In genomic region chr12:92337128-92337527, GRCh38 we compare ENCODE assay signal across 28 cellular contexts.
DNase-seq lines count a peak whose midpoint lies in the region; ATAC-seq and TF ChIP-seq lines count a peak whose summit lies in the region.
"Had no signal": no experiment of that assay in that cellular context is flagged by ENCODE, and none has a peak within 500 bp of the region (broad histone marks: within the 10 kb centered on the region; RNA-seq: fewer than 3 reads in every experiment).

No MANE protein-coding gene starts in this region.

- no peaks in the 10 kb centered on the region for H4K20me1 ChIP-seq in GM23338 (replicated peaks; ENCODE audit: insufficient read depth)
- H4K20me1 ChIP-seq: BLaER1 had no signal

- no peak overlapping the region for H2BK5ac ChIP-seq in trophoblast cell (ENCODE audit: low read depth, low read length, poor library complexity)

- no peak for TF ChIP-seq CTCF in GM23338 (conservative IDR thresholded peaks at IDR 0.05; ENCODE audit: low read depth in 2 of 2)
- no peak for TF ChIP-seq CTCF in tibial nerve (IDR thresholded peaks at IDR 0.05)
- no peak for TF ChIP-seq CTCF in upper lobe of left lung (IDR thresholded peaks at IDR 0.05)
- no peak for TF ChIP-seq CTCF in RWPE1 (conservative IDR thresholded peaks at IDR 0.05; ENCODE audit: low read depth)

- H3K79me2 ChIP-seq in GM23338 (replicated peaks; ENCODE audit: insufficient read depth) (no peaks in the 10 kb centered on the region), trophoblast cell (ENCODE audit: control insufficient read depth, insufficient read depth, low read length, poor library complexity) (no peaks in the 10 kb centered on the region)
- H3K79me2 ChIP-seq: hepatocyte had no signal

- WGBS in trophoblast cell (ENCODE audit: extremely low coverage, insufficient coverage, insufficient read length), result no CpG with 5 or more reads among the region's 4 CpGs
- WGBS in tibial nerve, 2 donors, result 90 to 95% methylated on average over 4 of the region's 4 CpGs
- WGBS in upper lobe of left lung, 2 donors, result 70 to 82% methylated on average over 4 of the region's 4 CpGs

- H3K4me1 Mint-ChIP-seq in GM23338, result peaks cover 5% of the 10 kb centered on the region; the same call in 2 of the 3 replicates

- H3K36me3 ChIP-seq in GM23338 (ENCODE audit: insufficient read depth) (no peaks in the 10 kb centered on the region), trophoblast cell (ENCODE audit: control insufficient read depth in 1 of 2, insufficient read depth in 2 of 2, low read length in 2 of 2) (no peaks in the 10 kb centered on the region), tibial nerve (no peaks in the 10 kb centered on the region), upper lobe of left lung (no peaks in the 10 kb centered on the region)
- H3K36me3 ChIP-seq: BLaER1, esophagus squamous epithelium, lower lobe of right lung had no signal

- H2AK5ac ChIP-seq in trophoblast cell (ENCODE audit: low read length), result no peak overlapping the region

- H3K9ac ChIP-seq in trophoblast cell (ENCODE audit: low read length), result no peak overlapping the region
- H3K9ac ChIP-seq: BLaER1 had no signal

- H3K14ac ChIP-seq in trophoblast cell (ENCODE audit: low read length), result no peak overlapping the region

- no peaks in the 10 kb centered on the region for H3K36me3 Mint-ChIP-seq in GM23338 (ENCODE audit: low read depth)
- H3K36me3 Mint-ChIP-seq: natural killer cell treated with Interleukin-12 subunit alpha and Interleukin-12 subunit beta and Interleukin-15 and Interleukin-18, amount 100 ng/mL, for 72 hours; stimulated activated effector memory CD8-positive, alpha-beta T cell treated with anti-CD3 and anti-CD28 coated beads, Interleukin-12 subunit alpha, Interleukin-12 subunit beta, amount 100 ng/mL, for 72 hours had no signal

- H3K27ac ChIP-seq in GM23338 (ENCODE audit: low read depth) (no peak overlapping the region), trophoblast cell (ENCODE audit: low read depth, low read length) (no peak overlapping the region), tibial nerve (peak overlapping the region in 1 of 4 donors; percentile 25), upper lobe of left lung (no peak overlapping the region), RWPE1 (no peak overlapping the region), substantia nigra (ENCODE audit: low read depth, low read length, poor library complexity, severe bottlenecking) (no peak overlapping the region)
- H3K27ac ChIP-seq: BLaER1, body of pancreas, dorsolateral prefrontal cortex, esophagus squamous epithelium, hepatocyte, lower lobe of right lung had no signal

- peak overlapping the region; percentile 22 for H2BK12ac ChIP-seq in trophoblast cell (ENCODE audit: low read length)

- peaks cover 8% of the 10 kb centered on the region for H3K9me2 ChIP-seq in GM23338 (ENCODE audit: insufficient read depth)

- H3K4me1 ChIP-seq in GM23338 (ENCODE audit: insufficient read depth) (peaks cover 5% of the 10 kb centered on the region; the same call in 1 of the 2 replicates), trophoblast cell (ENCODE audit: control insufficient read depth in 1 of 2, insufficient read depth in 2 of 2, low read length in 2 of 2) (peaks cover 12 to 15% of the 10 kb centered on the region in 2 experiments), tibial nerve (peaks cover 0 to 13% (median 0%) of the 10 kb centered on the region in 4 donors), upper lobe of left lung (peaks cover 0 to 12% (median 3%) of the 10 kb centered on the region in 4 donors)
- H3K4me1 ChIP-seq: body of pancreas had no signal

- H3K27me3 Mint-ChIP-seq in GM23338 (ENCODE audit: insufficient read depth, low read depth, poor library complexity), result peaks cover 3% of the 10 kb centered on the region
- H3K27me3 Mint-ChIP-seq: activated CD4-positive, alpha-beta memory T cell treated with anti-CD3 and anti-CD28 coated beads, Interleukin-2, amount 10 ng/mL, durations not matched to agents 7 days and 5 days had no signal

- H3K23ac ChIP-seq in trophoblast cell (ENCODE audit: low read length), result no peak overlapping the region

- H3K9me3 ChIP-seq in trophoblast cell (ENCODE audit: insufficient read depth, low read depth, low read length) (peaks cover 3% of the 10 kb centered on the region), tibial nerve (no peaks in the 10 kb centered on the region), upper lobe of left lung (no peaks in the 10 kb centered on the region)
- H3K9me3 ChIP-seq: BLaER1, body of pancreas, esophagus squamous epithelium, lower lobe of right lung had no signal

- no peak overlapping the region for H4K12ac ChIP-seq in trophoblast cell (ENCODE audit: low read depth, low read length)

- no peak overlapping the region for H3K4me3 ChIP-seq in GM23338
- H3K4me3 ChIP-seq in trophoblast cell (ENCODE audit: low read depth, low read length), result no peak overlapping the region
- H3K4me3 ChIP-seq in tibial nerve, result no peak overlapping the region
- no peak overlapping the region for H3K4me3 ChIP-seq in upper lobe of left lung
- H3K4me3 ChIP-seq: BLaER1, body of pancreas, dorsolateral prefrontal cortex, esophagus squamous epithelium, hepatocyte, lower lobe of right lung had no signal

- peaks cover 8% of the 10 kb centered on the region for H3K79me1 ChIP-seq in trophoblast cell (ENCODE audit: low read length)

- no peak overlapping the region for H4K8ac ChIP-seq in trophoblast cell (ENCODE audit: low read depth, low read length)

- H3K27ac Mint-ChIP-seq in GM23338, result peak overlapping the region; percentile 76
- H3K27ac Mint-ChIP-seq: activated CD4-positive, alpha-beta memory T cell treated with anti-CD3 and anti-CD28 coated beads, Interleukin-2, amount 10 ng/mL, durations not matched to agents 7 days and 5 days; activated T-helper 1 cell treated with anti-CD3 and anti-CD28 coated beads, Interleukin-12 subunit alpha, Interleukin-12 subunit beta, Interleukin-2, Interleukin-4 antibody, amounts not matched to agents 30 ng/mL and 10 ng/mL and 1 ng/mL, durations not matched to agents 14 hours and 24 hours and 36 hours; natural killer cell treated with Interleukin-12 subunit alpha and Interleukin-12 subunit beta and Interleukin-15 and Interleukin-18, amount 100 ng/mL, for 72 hours; stimulated activated effector memory CD8-positive, alpha-beta T cell treated with anti-CD3 and anti-CD28 coated beads, Interleukin-12 subunit alpha, Interleukin-12 subunit beta, amount 100 ng/mL, for 72 hours had no signal

- no peak overlapping the region for H4K91ac ChIP-seq in trophoblast cell (ENCODE audit: low read depth, low read length)

- DNase-seq in GM23338 (ENCODE audit: low spot score) (no peak), NCI-H2029 treated with DMSO at 0.1 percent for 48 hours (lab: John Stamatoyannopoulos, UW) (peak; percentile 33), amniotic epithelial cell (ENCODE audit: low read depth) (peak; percentile 8), trophoblast cell (no peak), tibial nerve (ENCODE audit: low spot score in 2 of 2) (no peak), upper lobe of left lung (no peak), RWPE1 (ENCODE audit: low spot score) (no peak), substantia nigra (lab: John Stamatoyannopoulos, UW) (no peak)
- DNase-seq: activated CD4-positive, alpha-beta memory T cell treated with anti-CD3 and anti-CD28 coated beads, Interleukin-2, amount 10 ng/mL, durations not matched to agents 7 days and 5 days; activated CD8-positive, alpha-beta memory T cell treated with anti-CD3 and anti-CD28 coated beads, Interleukin-2, amount 50 U/mL, for 4 hours; activated naive CD4-positive, alpha-beta T cell treated with Interleukin-2 at 50 U/mL for 16 hours; body of pancreas; DMS79; dorsolateral prefrontal cortex; esophagus squamous epithelium; GDM1; lower lobe of right lung; NCI-H2171 treated with DMSO at 0.1 percent for 48 hours; NCI-H524; occipital lobe; SHP77 treated with DMSO at 0.1 percent for 48 hours; stimulated activated CD4-positive, alpha-beta T cell treated with anti-CD3 and anti-CD28 coated beads, Interleukin-15, amount 100 ng/mL, for 24 hours had no signal

- ATAC-seq in GM23338, result no peak
- ATAC-seq in upper lobe of left lung (ENCODE audit: low FRiP score in 2 of 2), result no peak
- ATAC-seq: body of pancreas; lower lobe of right lung; natural killer cell treated with Interleukin-12 subunit alpha and Interleukin-12 subunit beta and Interleukin-15 and Interleukin-18, amount 100 ng/mL, for 72 hours; Panc1; stimulated activated effector memory CD8-positive, alpha-beta T cell treated with anti-CD3 and anti-CD28 coated beads, Interleukin-12 subunit alpha, Interleukin-12 subunit beta, amount 100 ng/mL, for 72 hours had no signal

- H3K4ac ChIP-seq in trophoblast cell (ENCODE audit: low read depth, low read length), result no peak overlapping the region

- H3K27me3 ChIP-seq in GM23338 (ENCODE audit: insufficient read depth) (no peaks in the 10 kb centered on the region), trophoblast cell (ENCODE audit: insufficient read depth, low read length) (no peaks in the 10 kb centered on the region), tibial nerve (no peaks in the 10 kb centered on the region), upper lobe of left lung (no peaks in the 10 kb centered on the region)
- H3K27me3 ChIP-seq: BLaER1, body of pancreas, dorsolateral prefrontal cortex, esophagus squamous epithelium, hepatocyte had no signal

- POLR2A ChIA-PET in RWPE1 (lab: Yijun Ruan, JAX; ENCODE audit: low non-redundant PET), result no interaction called here

- no peak for TF ChIP-seq POLR2A in tibial nerve (IDR thresholded peaks at IDR 0.05)
- TF ChIP-seq POLR2A in upper lobe of left lung (IDR thresholded peaks at IDR 0.05), result no peak

- CTCF ChIA-PET in RWPE1 (lab: Yijun Ruan, JAX), result interaction anchor here (0.6 kb wide), 1 partner anchor 310 kb away, joined by 8 read pairs; no protein-coding TSS in a partner anchor

- H3K4me2 ChIP-seq in GM23338 (no peak overlapping the region), trophoblast cell (ENCODE audit: low read length) (no peak overlapping the region)
- H3K4me2 ChIP-seq: BLaER1, hepatocyte had no signal

- H3F3A ChIP-seq in GM23338 (replicated peaks; ENCODE audit: low read depth), result no peaks in the 10 kb centered on the region

- H3K18ac ChIP-seq in trophoblast cell (ENCODE audit: low read length), result no peak overlapping the region

- H2AFZ ChIP-seq in GM23338, result peak overlapping the region; percentile 30; the same call in 1 of the 2 replicates
- H2AFZ ChIP-seq in trophoblast cell (ENCODE audit: insufficient read depth, low read length, poor library complexity), result no peak overlapping the region
- H2AFZ ChIP-seq: hepatocyte had no signal

- no peak overlapping the region for H2BK120ac ChIP-seq in trophoblast cell (ENCODE audit: insufficient read depth, low read length, poor library complexity)

- H3K4me3 Mint-ChIP-seq in GM23338, result no peak overlapping the region
- H3K4me3 Mint-ChIP-seq: activated CD4-positive, alpha-beta memory T cell treated with anti-CD3 and anti-CD28 coated beads, Interleukin-2, amount 10 ng/mL, durations not matched to agents 7 days and 5 days; activated T-helper 1 cell treated with anti-CD3 and anti-CD28 coated beads, Interleukin-12 subunit alpha, Interleukin-12 subunit beta, Interleukin-2, Interleukin-4 antibody, amounts not matched to agents 30 ng/mL and 10 ng/mL and 1 ng/mL, durations not matched to agents 14 hours and 24 hours and 36 hours; natural killer cell treated with Interleukin-12 subunit alpha and Interleukin-12 subunit beta and Interleukin-15 and Interleukin-18, amount 100 ng/mL, for 72 hours; stimulated activated effector memory CD8-positive, alpha-beta T cell treated with anti-CD3 and anti-CD28 coated beads, Interleukin-12 subunit alpha, Interleukin-12 subunit beta, amount 100 ng/mL, for 72 hours had no signal

- no peak for TF ChIP-seq EP300 in tibial nerve (IDR thresholded peaks at IDR 0.05)
- no peak for TF ChIP-seq EP300 in upper lobe of left lung (IDR thresholded peaks at IDR 0.05)

- H3K9me3 Mint-ChIP-seq in GM23338, result no peaks in the 10 kb centered on the region
- H3K9me3 Mint-ChIP-seq: activated T-helper 1 cell treated with anti-CD3 and anti-CD28 coated beads, Interleukin-12 subunit alpha, Interleukin-12 subunit beta, Interleukin-2, Interleukin-4 antibody, amounts not matched to agents 30 ng/mL and 10 ng/mL and 1 ng/mL, durations not matched to agents 14 hours and 24 hours and 36 hours; natural killer cell treated with Interleukin-12 subunit alpha and Interleukin-12 subunit beta and Interleukin-15 and Interleukin-18, amount 100 ng/mL, for 72 hours; stimulated activated effector memory CD8-positive, alpha-beta T cell treated with anti-CD3 and anti-CD28 coated beads, Interleukin-12 subunit alpha, Interleukin-12 subunit beta, amount 100 ng/mL, for 72 hours had no signal

Comparison
In these comparisons a context has a peak if more than half of its experiments do, and no peak if none do; other contexts are left out.
1. DNase-seq: peak in NCI-H2029 treated with DMSO at 0.1 percent for 48 hours (single experiment) and amniotic epithelial cell (single experiment); none in GM23338 (single experiment), trophoblast cell (0 of 2), tibial nerve (0 of 2), upper lobe of left lung (0 of 2), RWPE1 (single experiment) and substantia nigra (0 of 49).